ENCODE assay signal across 26 cellular contexts in genomic region chr16:27822529-27823437, GRCh38.
DNase-seq lines count a peak whose midpoint lies in the region; ATAC-seq and TF ChIP-seq lines count a peak whose summit lies in the region.
"Had no signal": no experiment of that assay in that cellular context is flagged by ENCODE, and none has a peak within 500 bp of the region (broad histone marks: within the 10 kb centered on the region; RNA-seq: fewer than 3 reads in every experiment).

No MANE protein-coding gene starts in this region.

- H3K27ac ChIP-seq in left lung (no peak overlapping the region), spleen (no peak overlapping the region), GM23338 (ENCODE audit: low read depth) (no peak overlapping the region)
- H3K27ac ChIP-seq: coronary artery, esophagus squamous epithelium, uterus had no signal

- no peaks in the 10 kb centered on the region for H3K9me2 ChIP-seq in GM23338 (ENCODE audit: insufficient read depth)

- no peaks in the 10 kb centered on the region for H3K36me3 Mint-ChIP-seq in GM23338 (ENCODE audit: low read depth)
- H3K36me3 Mint-ChIP-seq: activated CD8-positive, alpha-beta memory T cell treated with anti-CD3 and anti-CD28 coated beads, Interleukin-2, amount 10 ng/mL, durations not matched to agents 7 days and 5 days; WTC11 had no signal

- no peaks in the 10 kb centered on the region for H3F3A ChIP-seq in GM23338 (replicated peaks; ENCODE audit: low read depth)

- TF ChIP-seq CTCF in left lung (IDR thresholded peaks at IDR 0.05): no peak
- TF ChIP-seq CTCF in spleen (IDR thresholded peaks at IDR 0.05 in 8 of 11, conservative IDR thresholded peaks at IDR 0.05 in 3 of 11): no peak
- TF ChIP-seq CTCF in GM23338 (conservative IDR thresholded peaks at IDR 0.05; ENCODE audit: low read depth in 2 of 2): no peak

- no peak for TF ChIP-seq POLR2A in spleen (IDR thresholded peaks at IDR 0.05)

- no peak overlapping the region for H3K27ac Mint-ChIP-seq in GM23338
- H3K27ac Mint-ChIP-seq: activated CD8-positive, alpha-beta memory T cell treated with anti-CD3 and anti-CD28 coated beads, Interleukin-2, amount 10 ng/mL, durations not matched to agents 7 days and 5 days; activated T-cell treated with anti-CD3 and anti-CD28 coated beads, Interleukin-2, amount 50 U/mL, for 72 hours; T-helper 2 cell treated with Interferon-gamma antibody and Interleukin-4, amounts not matched to agents 5 μg/mL and 100 μg/mL, for 36 hours; WTC11 had no signal

- H3K27me3 ChIP-seq in left lung (peaks cover 0 to 35% of the 10 kb centered on the region in 2 donors), spleen (replicated peaks in 1 of 7) (peaks cover 0 to 26% (median 0%) of the 10 kb centered on the region in 7 donors), GM23338 (ENCODE audit: insufficient read depth) (no peaks in the 10 kb centered on the region)
- H3K27me3 ChIP-seq: uterus had no signal

- DNase-seq in NCI-H345 (lab: John Stamatoyannopoulos, UW): peak; percentile 17
- no peak for DNase-seq in NCI-H345 treated with DMSO at 0.1 percent for 48 hours (lab: John Stamatoyannopoulos, UW; ENCODE audit: unreplicated experiment)
- peak; percentile 20 to 41 for DNase-seq in NCI-H526 (lab: John Stamatoyannopoulos, UW)
- DNase-seq in left lung: no peak
- DNase-seq in spleen: peak; percentile 39
- no peak for DNase-seq in UCSD-AML1 (lab: John Stamatoyannopoulos, UW; ENCODE audit: unreplicated experiment)
- DNase-seq in GM23338 (ENCODE audit: low spot score): no peak
- no peak for DNase-seq in effector CD8-positive, alpha-beta T cell (lab: John Stamatoyannopoulos, UW)
- DNase-seq: activated CD4-positive, alpha-beta T cell treated with anti-CD3 and anti-CD28 coated beads, Interleukin-2, amount 50 U/mL, for 1 hour; activated CD8-positive, alpha-beta memory T cell treated with anti-CD3 and anti-CD28 coated beads, Interleukin-2, amount 10 ng/mL, durations not matched to agents 7 days and 5 days; activated naive CD4-positive, alpha-beta T cell treated with anti-CD3 and anti-CD28 coated beads, Interleukin-2, amount 50 U/mL, for 16 hours; activated T-cell treated with anti-CD3 and anti-CD28 coated beads, Interleukin-2, amount 50 U/mL, for 72 hours; BE2C; DND-41; esophagus squamous epithelium; hypothalamus; KG1; NCI-H2029; NCI-H524; small intestine; uterus had no signal

- H3K4me3 ChIP-seq in left lung: no peak overlapping the region
- no peak overlapping the region for H3K4me3 ChIP-seq in spleen
- H3K4me3 ChIP-seq in GM23338: no peak overlapping the region
- H3K4me3 ChIP-seq: coronary artery, esophagus squamous epithelium, GM12878, uterus had no signal

- intact Hi-C loops in left lung (cut with DNase I): no loop called here
- intact Hi-C loops in spleen (cut with DNase I; ENCODE audit: low total_unique reads): no loop called here

- no peaks in the 10 kb centered on the region for H3K4me1 Mint-ChIP-seq in GM23338
- H3K4me1 Mint-ChIP-seq: activated CD8-positive, alpha-beta memory T cell treated with anti-CD3 and anti-CD28 coated beads, Interleukin-2, amount 10 ng/mL, durations not matched to agents 7 days and 5 days; neural crest cell had no signal

- no peak overlapping the region for H2AFZ ChIP-seq in GM23338

- no peak overlapping the region for H3K4me2 ChIP-seq in GM23338

- H3K79me2 ChIP-seq in GM23338 (replicated peaks; ENCODE audit: insufficient read depth): no peaks in the 10 kb centered on the region

- H3K4me1 ChIP-seq in left lung: no peaks in the 10 kb centered on the region
- H3K4me1 ChIP-seq in spleen: no peaks in the 10 kb centered on the region
- no peaks in the 10 kb centered on the region for H3K4me1 ChIP-seq in GM23338 (ENCODE audit: insufficient read depth)
- H3K4me1 ChIP-seq: BE2C, esophagus squamous epithelium, uterus had no signal

- WGBS in spleen, 5 donors: 76 to 80% (median 78%) methylated on average over 22 of the region's 22 CpGs

- no peaks in the 10 kb centered on the region; the same call in 2 of the 3 replicates for H3K9me3 Mint-ChIP-seq in GM23338
- H3K9me3 Mint-ChIP-seq: neural crest cell; T-helper 2 cell treated with Interferon-gamma antibody and Interleukin-4, amounts not matched to agents 5 μg/mL and 100 μg/mL, for 36 hours; WTC11 had no signal

- peaks cover 9% of the 10 kb centered on the region for H3K27me3 Mint-ChIP-seq in GM23338 (ENCODE audit: insufficient read depth, low read depth, poor library complexity)

- peak; percentile 71 for ATAC-seq in left lung
- no peak for ATAC-seq in GM23338
- ATAC-seq: activated CD8-positive, alpha-beta memory T cell treated with anti-CD3 and anti-CD28 coated beads, Interleukin-2, amount 10 ng/mL, durations not matched to agents 7 days and 5 days; activated T-cell treated with anti-CD3 and anti-CD28 coated beads, Interleukin-2, amount 50 U/mL, for 72 hours; GM12878; WTC11 had no signal

- H4K20me1 ChIP-seq in GM23338 (replicated peaks; ENCODE audit: insufficient read depth): no peaks in the 10 kb centered on the region

- no peak overlapping the region for H3K4me3 Mint-ChIP-seq in GM23338
- H3K4me3 Mint-ChIP-seq: activated CD8-positive, alpha-beta memory T cell treated with anti-CD3 and anti-CD28 coated beads, Interleukin-2, amount 10 ng/mL, durations not matched to agents 7 days and 5 days; activated T-cell treated with anti-CD3 and anti-CD28 coated beads, Interleukin-2, amount 50 U/mL, for 72 hours; neural crest cell; T-helper 2 cell treated with Interferon-gamma antibody and Interleukin-4, amounts not matched to agents 5 μg/mL and 100 μg/mL, for 36 hours; WTC11 had no signal

- H3K9me3 ChIP-seq in left lung (no peaks in the 10 kb centered on the region), spleen (no peaks in the 10 kb centered on the region)
- H3K9me3 ChIP-seq: BE2C, esophagus squamous epithelium, uterus had no signal

- H3K36me3 ChIP-seq in left lung: no peaks in the 10 kb centered on the region
- no peaks in the 10 kb centered on the region for H3K36me3 ChIP-seq in spleen
- no peaks in the 10 kb centered on the region for H3K36me3 ChIP-seq in GM23338 (ENCODE audit: insufficient read depth)
- H3K36me3 ChIP-seq: BE2C, esophagus squamous epithelium, uterus had no signal

TF ChIP-seq in GM23338, 12 proteins besides CTCF, POLR2A, EP300 and RAD21 (continues in another document):
- no peak for TF ChIP-seq NANOG (IDR thresholded peaks at IDR 0.05; ENCODE audit: borderline replicate concordance)
- TF ChIP-seq ZNF462 (CRISPR knock-in tag; IDR thresholded peaks at IDR 0.05): no peak

Comparison
In these comparisons a context has a peak if more than half of its experiments do, and no peak if none do; other contexts are left out.
1. DNase-seq: peak in NCI-H345 (single experiment), NCI-H526 (2 of 2) and spleen (single experiment); none in NCI-H345 treated with DMSO at 0.1 percent for 48 hours (single experiment), left lung (0 of 2), UCSD-AML1 (single experiment), GM23338 (single experiment) and effector CD8-positive, alpha-beta T cell (single experiment).